In the genomic region with DNA sequence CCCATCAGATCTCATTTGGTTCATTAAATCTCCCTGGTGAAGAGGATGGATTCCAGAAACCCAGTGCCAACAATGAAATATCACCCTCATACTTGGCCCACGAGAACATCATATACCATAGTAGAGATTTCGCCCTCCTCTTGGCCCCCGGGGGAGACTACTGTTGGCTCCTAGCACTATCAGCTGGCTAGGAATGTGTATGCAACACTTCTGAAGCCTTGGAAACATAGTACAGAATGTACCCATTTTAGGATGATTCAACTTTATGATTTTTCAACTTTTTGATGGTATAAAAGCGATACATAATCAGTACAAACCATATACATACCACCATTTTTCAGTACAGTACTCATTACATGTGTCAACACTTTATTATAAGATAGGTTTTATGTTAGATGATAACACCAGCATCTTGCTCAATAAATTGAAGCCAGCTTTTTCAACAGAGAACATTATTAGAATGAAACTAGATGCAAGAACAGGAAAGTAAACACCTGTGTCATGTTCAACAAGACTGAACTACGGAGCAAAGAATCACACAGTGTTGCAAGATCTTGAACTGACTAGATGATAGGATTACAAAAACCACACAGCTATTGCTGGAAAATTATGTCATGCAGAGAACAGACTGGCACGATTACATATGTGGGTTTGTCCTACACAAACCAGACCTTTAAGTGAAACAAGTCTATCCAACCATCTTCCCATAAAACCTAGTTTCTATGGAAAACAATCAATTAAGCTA, we compare ENCODE assay signal across 11 cellular contexts. TPM values are rescaled to one million over a fixed set of nuclear protein-coding genes. Genes with fewer than 3 reads are reported as not detected.
A peak's percentile ranks its signal among the peaks of the same experiment; 100 is the strongest.
DNase-seq lines count a peak whose midpoint lies in the region; ATAC-seq and TF ChIP-seq lines count a peak whose summit lies in the region.
"Had no signal": no experiment of that assay in that cellular context is flagged by ENCODE, and none has a peak within 500 bp of the region (broad histone marks: within the 10 kb centered on the region; RNA-seq: fewer than 3 reads in every experiment).

No MANE protein-coding gene starts in this region.

- peak overlapping the region; percentile 83 for H3K27ac ChIP-seq in psoas muscle
- H3K27ac ChIP-seq: esophagus squamous epithelium had no signal

- TF ChIP-seq CTCF in GM13977 (IDR thresholded peaks at IDR 0.05; ENCODE audit: extremely low read depth, insufficient read depth, missing control alignments) (no peak), psoas muscle (IDR thresholded peaks at IDR 0.05) (no peak)

- H3K27me3 ChIP-seq in psoas muscle (ENCODE audit: insufficient read depth in 3 of 3, low read length in 2 of 3): no peaks in the 10 kb centered on the region
- H3K27me3 ChIP-seq: esophagus squamous epithelium had no signal

- intact Hi-C loops in psoas muscle (cut with DNase I): no loop called here

- peak; percentile 91 to 94 (median 92) for ATAC-seq in psoas muscle
- ATAC-seq in HG02981 (IDR thresholded peaks at IDR 0.05; ENCODE audit: unreplicated experiment): no peak
- ATAC-seq: activated CD4-positive, alpha-beta T cell treated with anti-CD3 and anti-CD28 coated beads for 36 hours had no signal

- 41 to 55% (median 42%) methylated on average over 6 of the region's 6 CpGs for whole genome bisulfite sequencing in psoas muscle, 3 donors

- H3K36me3 ChIP-seq in psoas muscle (ENCODE audit: insufficient read depth in 1 of 2, low read depth in 1 of 2): peaks cover 8 to 31% of the 10 kb centered on the region in 2 donors

- no peaks in the 10 kb centered on the region for H3K9me3 ChIP-seq in psoas muscle
- H3K9me3 ChIP-seq: esophagus squamous epithelium had no signal

- peaks cover 11% of the 10 kb centered on the region for H3K4me1 ChIP-seq in psoas muscle

- peak overlapping the region; percentile 23 for H3K4me3 ChIP-seq in psoas muscle
- H3K4me3 ChIP-seq: esophagus squamous epithelium had no signal

- DNase-seq in GM13977 (ENCODE audit: low spot score) (peak; percentile 36), NOMO-1 treated with DMSO at 0.1 percent for 48 hours (lab: John Stamatoyannopoulos, UW; ENCODE audit: unreplicated experiment) (peak; percentile 84), dedifferentiated amniotic fluid mesenchymal stem cell (ENCODE audit: extremely low spot score) (peak; percentile 87), psoas muscle (peak in 1 of 2 donors; percentile 69), SHP77 treated with DMSO at 0.1 percent for 48 hours (lab: John Stamatoyannopoulos, UW) (no peak), OCI-M2 (lab: John Stamatoyannopoulos, UW; ENCODE audit: unreplicated experiment) (no peak), cortex of kidney (lab: John Stamatoyannopoulos, UW) (no peak)
- DNase-seq: activated CD4-positive, alpha-beta T cell treated with anti-CD3 and anti-CD28 coated beads for 36 hours; activated naive CD8-positive, alpha-beta T cell treated with anti-CD3 and anti-CD28 coated beads, Interleukin-2, amount 10 ng/mL, durations not matched to agents 7 days and 5 days; esophagus squamous epithelium had no signal

- in situ Hi-C loops in GM13977 (cut with MboI; ENCODE audit: low pct_unique_long_range_greater_than_20kb, low sequenced_read_pairs, unreplicated experiment): no loop called here

RNA-seq across cellular contexts. Expression of gene RSL1D1, which starts 17.2 kb away (rescaled TPM):
- total RNA-seq in psoas muscle: 100 to 1,000 TPM; 197 to 271 (median 256) TPM
- polyA plus RNA-seq in psoas muscle: 100 to 1,000 TPM; 197 to 249 (median 202) TPM

RNA-seq across cellular contexts. Expression of gene ZC3H7A, which starts 37.1 kb away (rescaled TPM):
- 10 to 100 TPM; 23.4 to 69.6 (median 40.0) TPM for total RNA-seq in psoas muscle
- 10 to 100 TPM; 11.7 to 30.7 (median 19.7) TPM for polyA plus RNA-seq in psoas muscle

Comparison
In these comparisons a context has a peak if more than half of its experiments do, and no peak if none do; other contexts are left out.
1. DNase-seq: peak in GM13977 (single experiment), NOMO-1 treated with DMSO at 0.1 percent for 48 hours (single experiment) and dedifferentiated amniotic fluid mesenchymal stem cell (single experiment); none in SHP77 treated with DMSO at 0.1 percent for 48 hours (single experiment), OCI-M2 (single experiment) and cortex of kidney (single experiment).